ENCODE assay signal across 9 cellular contexts in genomic region chr21:45642122-45642813, GRCh38. TPM values are rescaled to one million over a fixed set of nuclear protein-coding genes. Genes with fewer than 3 reads are reported as not detected.
DNase-seq lines count a peak whose midpoint lies in the region; ATAC-seq and TF ChIP-seq lines count a peak whose summit lies in the region.
"Had no signal": no experiment of that assay in that cellular context is flagged by ENCODE, and none has a peak within 500 bp of the region (broad histone marks: within the 10 kb centered on the region; RNA-seq: fewer than 3 reads in every experiment).

No MANE protein-coding gene starts in this region.

- peaks cover 10% of the 10 kb centered on the region; the same call in 1 of the 2 replicates for H3K4me1 ChIP-seq in HUES64 (ENCODE audit: insufficient read depth, low read length)
- H3K4me1 ChIP-seq in gastroesophageal sphincter: peaks cover 0 to 29% (median 0%) of the 10 kb centered on the region in 3 donors
- peaks cover 0 to 5% of the 10 kb centered on the region in 2 donors for H3K4me1 ChIP-seq in thyroid gland

- H3K36me3 Mint-ChIP-seq in T-helper 17 cell (ENCODE audit: low read depth): no peaks in the 10 kb centered on the region

- TF ChIP-seq CTCF in GM06990 (IDR thresholded peaks at IDR 0.05; ENCODE audit: insufficient read depth, low read length, poor library complexity, severe bottlenecking) (no peak), gastroesophageal sphincter (IDR thresholded peaks at IDR 0.05) (no peak), thyroid gland (IDR thresholded peaks at IDR 0.05) (no peak)

- H3K9ac ChIP-seq in HUES64 (ENCODE audit: low read depth, low read length): no peak overlapping the region

- H3K27me3 ChIP-seq in GM06990 (replicated peaks; ENCODE audit: control insufficient read depth, insufficient read depth, low read length) (no peaks in the 10 kb centered on the region), HUES64 (ENCODE audit: insufficient read depth, low read length) (peaks cover 57% of the 10 kb centered on the region), gastroesophageal sphincter (peaks cover 37% of the 10 kb centered on the region), thyroid gland (peaks cover 6% of the 10 kb centered on the region)

- peaks cover 11% of the 10 kb centered on the region for H3K4me1 Mint-ChIP-seq in T-helper 17 cell

- H3K4me3 ChIP-seq in GM06990 (replicated peaks; ENCODE audit: low read depth, low read length): 0 out of 2 replicates have a peak overlapping the region, but pooled peaks have one; percentile 17
- peak overlapping the region; percentile 44 for H3K4me3 ChIP-seq in HUES64 (ENCODE audit: low read length)
- H3K4me3 ChIP-seq in gastroesophageal sphincter: peak overlapping the region; percentile 6 to 72
- no peak overlapping the region for H3K4me3 ChIP-seq in thyroid gland (replicated peaks in 1 of 3)

- WGBS in HUES64: 4% methylated on average over 91 of the region's 91 CpGs
- WGBS in gastroesophageal sphincter (ENCODE audit: low coverage in 1 of 2), 2 donors: 10% methylated on average over 4 of the region's 91 CpGs; no CpG with 5 or more reads in 1 of the 2 donors
- 20 to 23% methylated on average over 2 to 24 of the region's 91 CpGs for WGBS in thyroid gland, 2 donors

- DNase-seq in GM06990 (ENCODE audit: extremely low read depth, insufficient read length): no peak
- DNase-seq in sciatic nerve (ENCODE audit: low spot score): peak; percentile 71
- DNase-seq in T-helper 17 cell: no peak
- no peak for DNase-seq in mucosa of gallbladder (ENCODE audit: low spot score)
- DNase-seq in thyroid gland: no peak

- TF ChIP-seq EP300 in gastroesophageal sphincter (IDR thresholded peaks at IDR 0.05): no peak

- ATAC-seq in gastroesophageal sphincter: no peak
- no peak for ATAC-seq in sciatic nerve
- no peak for ATAC-seq in T-helper 17 cell
- no peak for ATAC-seq in GM19452 (IDR thresholded peaks at IDR 0.05; ENCODE audit: unreplicated experiment)

- intact Hi-C loops in sciatic nerve (cut with DNase I) (no loop called here), thyroid gland (cut with DNase I) (no loop called here)

- H3K4me3 Mint-ChIP-seq in T-helper 17 cell: no peak overlapping the region
- H3K4me3 Mint-ChIP-seq: HFFc6 had no signal

- H3K9me3 ChIP-seq in HUES64 (ENCODE audit: insufficient read depth, low read depth, low read length) (no peaks in the 10 kb centered on the region), gastroesophageal sphincter (no peaks in the 10 kb centered on the region), T-helper 17 cell (ENCODE audit: control insufficient read depth, low read length, poor library complexity, severe bottlenecking) (no peaks in the 10 kb centered on the region), thyroid gland (no peaks in the 10 kb centered on the region)

- TF ChIP-seq POLR2A in gastroesophageal sphincter (IDR thresholded peaks at IDR 0.05): no peak
- no peak for TF ChIP-seq POLR2A in thyroid gland (IDR thresholded peaks at IDR 0.05)

- H3K27ac Mint-ChIP-seq in T-helper 17 cell: no peak overlapping the region
- H3K27ac Mint-ChIP-seq: HFFc6 had no signal

- H3K36me3 ChIP-seq in GM06990 (ENCODE audit: control insufficient read depth, insufficient read depth, low read length) (no peaks in the 10 kb centered on the region), HUES64 (ENCODE audit: insufficient read depth, low read length) (no peaks in the 10 kb centered on the region), gastroesophageal sphincter (no peaks in the 10 kb centered on the region), thyroid gland (no peaks in the 10 kb centered on the region)

- H3K27ac ChIP-seq in HUES64 (ENCODE audit: low read depth, low read length) (no peak overlapping the region), gastroesophageal sphincter (peak overlapping the region in 3 of 4 donors; percentile 60 to 69 (median 63)), thyroid gland (no peak overlapping the region)

- H3K27me3 Mint-ChIP-seq in T-helper 17 cell: peaks cover 4% of the 10 kb centered on the region

RNA-seq across cellular contexts. Expression of gene PCBP3, which starts 1.3 kb away (rescaled TPM):
- polyA plus RNA-seq in HUES64 (2013, experiment 1 of 2): 4.1 TPM
- 4.3 TPM for polyA plus RNA-seq in HUES64 (2013, experiment 2 of 2)
- 10 to 100 TPM in 2 of 4 donors, 1 to 10 TPM in 2; 5.1 to 14.8 (median 10.4) TPM for total RNA-seq in gastroesophageal sphincter
- 14.1 TPM for total RNA-seq in sciatic nerve
- total RNA-seq in T-helper 17 cell: 1 to 10 TPM in 1 of 2 donors, under 1 TPM in 1; 0.91 to 4.2 TPM
- 2.1 TPM for total RNA-seq in mucosa of gallbladder
- total RNA-seq in thyroid gland: under 1 TPM in 3 of 4 donors, not detected in 1; 0.33 to 0.98 (median 0.54) TPM
- total RNA-seq: HFFc6 had no signal

Comparison
In these comparisons a context has a peak if more than half of its experiments do, and no peak if none do; other contexts are left out.
1. H3K4me3 ChIP-seq: peak in GM06990 (single experiment), HUES64 (single experiment) and gastroesophageal sphincter (2 of 2); none in thyroid gland (0 of 3).
2. H3K27ac ChIP-seq: peak in gastroesophageal sphincter (3 of 4); none in HUES64 (single experiment) and thyroid gland (0 of 3).